In genomic region chr2:169528271-169528701, GRCh38 we compare ENCODE assay signal across 8 cellular contexts. TPM values are rescaled to one million over a fixed set of nuclear protein-coding genes. Genes with fewer than 3 reads are reported as not detected.
DNase-seq lines count a peak whose midpoint lies in the region; ATAC-seq and TF ChIP-seq lines count a peak whose summit lies in the region.

No MANE protein-coding gene starts in this region.

- no peaks in the 10 kb centered on the region for H3K27me3 Mint-ChIP-seq in activated CD4-positive, alpha-beta T cell treated with anti-CD3 and anti-CD28 coated beads, Interleukin-2, amount 10 ng/mL, durations not matched to agents 24 days and 14 days

- peak; percentile 96 for ATAC-seq in HG02938 (IDR thresholded peaks at IDR 0.05; ENCODE audit: unreplicated experiment)

- TF ChIP-seq CTCF in dorsolateral prefrontal cortex (IDR thresholded peaks at IDR 0.05 in 54 of 56, conservative IDR thresholded peaks at IDR 0.05 in 2 of 56; ENCODE audit: low read depth in 1 of 56, partially characterized antibody in 56 of 56), result peak; percentile 14 to 88 (median 78)

- no peak overlapping the region for H2BK5ac ChIP-seq in mesendoderm (ENCODE audit: low read length)

- H3K79me2 ChIP-seq in mesendoderm (ENCODE audit: control insufficient read depth, insufficient read depth, low read length), result no peaks in the 10 kb centered on the region

- H4K5ac ChIP-seq in mesendoderm (ENCODE audit: low read length), result no peak overlapping the region

- H3K79me1 ChIP-seq in mesendoderm (ENCODE audit: low read length), result no peaks in the 10 kb centered on the region

- H4K8ac ChIP-seq in mesendoderm (ENCODE audit: low read depth, low read length), result no peak overlapping the region

- H3K27ac Mint-ChIP-seq in activated CD4-positive, alpha-beta T cell treated with anti-CD3 and anti-CD28 coated beads, Interleukin-2, amount 10 ng/mL, durations not matched to agents 24 days and 14 days, result no peak overlapping the region

- no peak overlapping the region for H2AK5ac ChIP-seq in mesendoderm (ENCODE audit: low read length)

- H3K56ac ChIP-seq in mesendoderm (ENCODE audit: low read length), result no peak overlapping the region

- no peak overlapping the region for H3K23ac ChIP-seq in mesendoderm (ENCODE audit: low read length)

- H3K4me2 ChIP-seq in mesendoderm (ENCODE audit: low read length), result no peak overlapping the region

- H3K27me3 ChIP-seq in dorsolateral prefrontal cortex (no peaks in the 10 kb centered on the region), mesendoderm (ENCODE audit: insufficient read depth, low read length, poor library complexity) (no peaks in the 10 kb centered on the region)

- no peak overlapping the region for H3K18ac ChIP-seq in mesendoderm (ENCODE audit: low read length)

- peaks cover 7% of the 10 kb centered on the region for H3K36me3 Mint-ChIP-seq in activated CD4-positive, alpha-beta T cell treated with anti-CD3 and anti-CD28 coated beads, Interleukin-2, amount 10 ng/mL, durations not matched to agents 24 days and 14 days (ENCODE audit: low read depth)

- H3K36me3 ChIP-seq in mesendoderm (ENCODE audit: control insufficient read depth, insufficient read depth, low read length), result no peaks in the 10 kb centered on the region

- no peak overlapping the region for H3K4me3 ChIP-seq in dorsolateral prefrontal cortex
- H3K4me3 ChIP-seq in mesendoderm (ENCODE audit: low read length), result no peak overlapping the region

- intact Hi-C loops in activated CD4-positive, alpha-beta T cell treated with anti-CD3 and anti-CD28 coated beads, Interleukin-2, amount 10 ng/mL, durations not matched to agents 24 days and 14 days (cut with micrococcal nuclease), result loop anchor here (5.0 kb wide), 1 partner anchor 399 kb away; no protein-coding TSS in a partner anchor
- intact Hi-C loops in dorsolateral prefrontal cortex (cut with DNase I), result loop anchor here in 1 of 2 donors (5.0 kb wide), 1 partner anchor 399 kb away; no protein-coding TSS in a partner anchor

- peak; percentile 77 for DNase-seq in activated gamma-delta T cell treated with Interleukin-2 at 50 U/mL for 16 hours
- no peak for DNase-seq in activated gamma-delta T cell (lab: John Stamatoyannopoulos, UW)
- peak; percentile 5 for DNase-seq in NCI-H2171 (lab: John Stamatoyannopoulos, UW)
- DNase-seq in activated CD4-positive, alpha-beta T cell treated with anti-CD3 and anti-CD28 coated beads, Interleukin-2, amount 10 ng/mL, durations not matched to agents 24 days and 14 days, result peak; percentile 91
- peak in 4 of 10 donors; percentile 31 to 66 (median 52) for DNase-seq in dorsolateral prefrontal cortex
- DNase-seq in mesendoderm, result peak; percentile 73
- DNase-seq in stimulated activated CD8-positive, alpha-beta memory T cell treated with anti-CD3 and anti-CD28 coated beads, Interleukin-7, amount 100 ng/mL, for 1 hour (ENCODE audit: low read depth in 2 of 2), result peak; percentile 31 to 62

- no peak overlapping the region for H3K4ac ChIP-seq in mesendoderm (ENCODE audit: low read depth, low read length)

- no peak overlapping the region for H3K27ac ChIP-seq in dorsolateral prefrontal cortex
- H3K27ac ChIP-seq in mesendoderm (ENCODE audit: low read depth, low read length), result no peak overlapping the region

- H3K4me1 Mint-ChIP-seq in activated CD4-positive, alpha-beta T cell treated with anti-CD3 and anti-CD28 coated beads, Interleukin-2, amount 10 ng/mL, durations not matched to agents 24 days and 14 days, result no peaks in the 10 kb centered on the region

- H3K4me3 Mint-ChIP-seq in activated CD4-positive, alpha-beta T cell treated with anti-CD3 and anti-CD28 coated beads, Interleukin-2, amount 10 ng/mL, durations not matched to agents 24 days and 14 days, result no peak overlapping the region

- H3K9ac ChIP-seq in mesendoderm (ENCODE audit: low read length), result no peak overlapping the region

- no peaks in the 10 kb centered on the region for H3K4me1 ChIP-seq in mesendoderm (ENCODE audit: control insufficient read depth, low read depth, low read length)

- H3K9me3 Mint-ChIP-seq in activated CD4-positive, alpha-beta T cell treated with anti-CD3 and anti-CD28 coated beads, Interleukin-2, amount 10 ng/mL, durations not matched to agents 24 days and 14 days, result no peaks in the 10 kb centered on the region

- no CpG with 5 or more reads among the region's 2 CpGs for WGBS in mesendoderm (ENCODE audit: extremely low coverage, insufficient coverage, low lambda C conversion rate)

- H2BK15ac ChIP-seq in mesendoderm (replicated peaks; ENCODE audit: low read depth), result no peak overlapping the region

- no peak overlapping the region for H2BK120ac ChIP-seq in mesendoderm (ENCODE audit: low read depth, low read length)

RNA-seq across cellular contexts. Expression of gene KLHL41, which starts 18.8 kb away (rescaled TPM):
- 0.07 TPM in 1 of 2 replicates, not detected in the other for total RNA-seq in activated CD4-positive, alpha-beta T cell treated with anti-CD3 and anti-CD28 coated beads, Interleukin-2, amount 10 ng/mL, durations not matched to agents 24 days and 14 days
- total RNA-seq in dorsolateral prefrontal cortex, result 1 to 10 TPM; 1.3 to 7.1 (median 2.8) TPM
- not detected for polyA plus RNA-seq in mesendoderm (2013, experiment 1 of 2)
- not detected for polyA plus RNA-seq in mesendoderm (2013, experiment 2 of 2)

RNA-seq across cellular contexts. Expression of gene FASTKD1, which starts 45.4 kb away (rescaled TPM):
- total RNA-seq in activated CD4-positive, alpha-beta T cell treated with anti-CD3 and anti-CD28 coated beads, Interleukin-2, amount 10 ng/mL, durations not matched to agents 24 days and 14 days, result 55.2 and 56.5 TPM in 2 replicates
- 10 to 100 TPM; 36.9 to 85.3 (median 55.5) TPM for total RNA-seq in dorsolateral prefrontal cortex
- 46.6 TPM for polyA plus RNA-seq in mesendoderm (2013, experiment 1 of 2)
- polyA plus RNA-seq in mesendoderm (2013, experiment 2 of 2), result 43.7 TPM

RNA-seq across cellular contexts. Expression of gene BBS5, which starts 49.0 kb away (rescaled TPM):
- 4.3 and 4.7 TPM in 2 replicates for total RNA-seq in activated CD4-positive, alpha-beta T cell treated with anti-CD3 and anti-CD28 coated beads, Interleukin-2, amount 10 ng/mL, durations not matched to agents 24 days and 14 days
- 10 to 100 TPM; 13.8 to 28.0 (median 21.3) TPM for total RNA-seq in dorsolateral prefrontal cortex
- polyA plus RNA-seq in mesendoderm (2013, experiment 1 of 2), result 0.49 TPM
- 0.49 TPM for polyA plus RNA-seq in mesendoderm (2013, experiment 2 of 2)

RNA-seq across cellular contexts. Expression of gene PPIG, which starts 55.9 kb away (rescaled TPM):
- 59.9 and 69.3 TPM in 2 replicates for total RNA-seq in activated CD4-positive, alpha-beta T cell treated with anti-CD3 and anti-CD28 coated beads, Interleukin-2, amount 10 ng/mL, durations not matched to agents 24 days and 14 days
- 10 to 100 TPM; 49.0 to 86.8 (median 70.5) TPM for total RNA-seq in dorsolateral prefrontal cortex
- polyA plus RNA-seq in mesendoderm (2013, experiment 1 of 2), result 143 TPM
- 144 TPM for polyA plus RNA-seq in mesendoderm (2013, experiment 2 of 2)
